Comparison of ENCODE assay signal across 20 cellular contexts in the genomic region with DNA sequence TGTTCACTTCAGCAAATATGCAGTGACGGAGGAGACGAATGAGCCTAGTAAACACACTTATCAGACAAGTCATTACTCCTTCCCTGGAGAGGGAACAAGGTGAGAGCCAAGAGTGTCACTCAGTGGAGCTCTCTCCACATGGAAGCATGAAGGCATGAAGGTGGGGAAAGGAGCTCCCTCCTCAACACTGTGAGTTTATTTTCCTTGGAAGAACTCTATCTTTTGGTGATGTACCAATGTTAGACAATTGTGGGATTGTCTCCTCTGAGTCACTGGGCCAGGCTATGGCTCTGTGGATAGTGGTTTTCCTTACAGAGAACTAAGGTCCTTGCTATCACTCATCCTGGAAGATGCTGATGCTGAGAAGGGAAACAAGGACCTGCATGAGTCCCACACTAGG.
"Had no signal": no experiment of that assay in that cellular context is flagged by ENCODE, and none has a peak within 500 bp of the region (broad histone marks: within the 10 kb centered on the region; RNA-seq: fewer than 3 reads in every experiment).

No MANE protein-coding gene starts in this region.

- H3K27me3 Mint-ChIP-seq: dendritic cell treated with granulocyte-macrophage colony-stimulating factor and Interleukin-4, amounts not matched to agents 40 ng/mL and 50 ng/mL, for 4 days; stimulated activated naive B cell treated with anti-CD40 and anti-IgM and Interleukin-4, amounts not matched to agents 10 μg/mL and 1 μg/mL and 100 μg/mL, for 72 hours; stimulated activated naive CD8-positive, alpha-beta T cell treated with anti-CD3 and anti-CD28 coated beads, Interleukin-15, amount 100 ng/mL, for 72 hours had no signal

- H3K27ac ChIP-seq: epithelial cell of prostate, esophagus muscularis mucosa, neutrophil, psoas muscle, thoracic aorta had no signal

- DNase-seq: effector memory CD8-positive, alpha-beta T cell; foreskin fibroblast; kidney; left cardiac atrium; mucosa of descending colon; naive thymus-derived CD8-positive, alpha-beta T cell; psoas muscle; retina; stimulated activated CD4-positive, alpha-beta T cell treated with anti-CD3 and anti-CD28 coated beads, Interleukin-2, amount 100 ng/mL, for 24 hours; stimulated activated CD4-positive, alpha-beta T cell treated with anti-CD3 and anti-CD28 coated beads, Interleukin-4, amount 100 ng/mL, for 4 hours; stimulated activated naive B cell treated with anti-CD40 and anti-IgM and Interleukin-4, amounts not matched to agents 10 μg/mL and 1 μg/mL and 100 μg/mL, for 72 hours; stimulated activated naive CD8-positive, alpha-beta T cell treated with anti-CD3 and anti-CD28 coated beads, Interleukin-15, amount 100 ng/mL, for 72 hours; trophoblast cell had no signal

- ATAC-seq: effector memory CD8-positive, alpha-beta T cell; mucosa of descending colon; naive thymus-derived CD8-positive, alpha-beta T cell; psoas muscle; sciatic nerve; stimulated activated naive B cell treated with anti-CD40 and anti-IgM and Interleukin-4, amounts not matched to agents 10 μg/mL and 1 μg/mL and 100 μg/mL, for 72 hours; stimulated activated naive CD8-positive, alpha-beta T cell treated with anti-CD3 and anti-CD28 coated beads, Interleukin-15, amount 100 ng/mL, for 72 hours had no signal

- H3K4me3 ChIP-seq: esophagus muscularis mucosa, mucosa of descending colon, psoas muscle, thoracic aorta had no signal

- H3K4me3 Mint-ChIP-seq: dendritic cell treated with granulocyte-macrophage colony-stimulating factor and Interleukin-4, amounts not matched to agents 40 ng/mL and 50 ng/mL, for 4 days; effector memory CD8-positive, alpha-beta T cell; naive thymus-derived CD8-positive, alpha-beta T cell; stimulated activated naive B cell treated with anti-CD40 and anti-IgM and Interleukin-4, amounts not matched to agents 10 μg/mL and 1 μg/mL and 100 μg/mL, for 72 hours; stimulated activated naive CD8-positive, alpha-beta T cell treated with anti-CD3 and anti-CD28 coated beads, Interleukin-15, amount 100 ng/mL, for 72 hours had no signal

- H3K4me1 ChIP-seq: psoas muscle had no signal

- FAIRE-seq: colon, kidney had no signal

- H3K36me3 ChIP-seq: esophagus muscularis mucosa, neutrophil, thoracic aorta had no signal

- H3K27ac Mint-ChIP-seq: dendritic cell treated with granulocyte-macrophage colony-stimulating factor and Interleukin-4, amounts not matched to agents 40 ng/mL and 50 ng/mL, for 4 days; effector memory CD8-positive, alpha-beta T cell; naive thymus-derived CD8-positive, alpha-beta T cell; stimulated activated naive B cell treated with anti-CD40 and anti-IgM and Interleukin-4, amounts not matched to agents 10 μg/mL and 1 μg/mL and 100 μg/mL, for 72 hours; stimulated activated naive CD8-positive, alpha-beta T cell treated with anti-CD3 and anti-CD28 coated beads, Interleukin-15, amount 100 ng/mL, for 72 hours had no signal

- H3K27me3 ChIP-seq: esophagus muscularis mucosa, neutrophil had no signal

- H3K4me1 Mint-ChIP-seq: naive thymus-derived CD8-positive, alpha-beta T cell; stimulated activated naive B cell treated with anti-CD40 and anti-IgM and Interleukin-4, amounts not matched to agents 10 μg/mL and 1 μg/mL and 100 μg/mL, for 72 hours; stimulated activated naive CD8-positive, alpha-beta T cell treated with anti-CD3 and anti-CD28 coated beads, Interleukin-15, amount 100 ng/mL, for 72 hours had no signal
